1 cellular context compared by ENCODE assay signal in the genomic region with DNA sequence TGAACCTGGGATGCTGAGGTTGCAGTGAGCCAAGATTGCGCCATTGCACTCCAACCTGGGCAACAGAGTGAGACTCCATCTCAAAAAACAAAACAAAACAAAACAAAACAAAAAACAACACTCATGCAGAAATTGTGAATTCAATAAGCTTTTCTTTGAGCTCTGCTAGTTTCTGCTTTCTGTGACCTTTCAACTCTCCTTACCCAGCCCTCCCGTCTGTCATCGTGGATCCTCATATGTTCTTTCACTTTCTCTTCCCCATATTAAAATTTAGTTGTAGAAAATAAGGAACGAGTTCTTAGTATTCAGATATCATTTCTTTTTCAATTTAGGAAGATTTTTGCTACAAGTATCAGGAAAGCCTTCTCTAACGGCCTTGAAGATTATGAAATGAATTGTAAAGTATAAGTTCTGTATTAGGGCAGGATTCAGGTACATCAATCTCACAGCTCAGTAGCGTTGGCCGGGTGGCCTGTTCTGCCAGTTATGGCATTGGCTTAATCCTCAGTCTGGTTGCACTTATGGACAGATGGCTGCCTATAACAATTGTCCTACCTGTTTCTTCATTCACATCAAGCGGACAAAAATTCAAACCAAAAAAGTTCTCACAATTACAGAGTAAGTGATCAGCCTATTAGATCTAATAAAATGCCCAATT.
TF ChIP-seq lines count a peak whose summit lies in the region.

No MANE protein-coding gene starts in this region.

TF ChIP-seq in GM23338, 12 proteins besides CTCF, POLR2A, EP300 and RAD21 (continued from another document):
- TF ChIP-seq, protein P1, sequence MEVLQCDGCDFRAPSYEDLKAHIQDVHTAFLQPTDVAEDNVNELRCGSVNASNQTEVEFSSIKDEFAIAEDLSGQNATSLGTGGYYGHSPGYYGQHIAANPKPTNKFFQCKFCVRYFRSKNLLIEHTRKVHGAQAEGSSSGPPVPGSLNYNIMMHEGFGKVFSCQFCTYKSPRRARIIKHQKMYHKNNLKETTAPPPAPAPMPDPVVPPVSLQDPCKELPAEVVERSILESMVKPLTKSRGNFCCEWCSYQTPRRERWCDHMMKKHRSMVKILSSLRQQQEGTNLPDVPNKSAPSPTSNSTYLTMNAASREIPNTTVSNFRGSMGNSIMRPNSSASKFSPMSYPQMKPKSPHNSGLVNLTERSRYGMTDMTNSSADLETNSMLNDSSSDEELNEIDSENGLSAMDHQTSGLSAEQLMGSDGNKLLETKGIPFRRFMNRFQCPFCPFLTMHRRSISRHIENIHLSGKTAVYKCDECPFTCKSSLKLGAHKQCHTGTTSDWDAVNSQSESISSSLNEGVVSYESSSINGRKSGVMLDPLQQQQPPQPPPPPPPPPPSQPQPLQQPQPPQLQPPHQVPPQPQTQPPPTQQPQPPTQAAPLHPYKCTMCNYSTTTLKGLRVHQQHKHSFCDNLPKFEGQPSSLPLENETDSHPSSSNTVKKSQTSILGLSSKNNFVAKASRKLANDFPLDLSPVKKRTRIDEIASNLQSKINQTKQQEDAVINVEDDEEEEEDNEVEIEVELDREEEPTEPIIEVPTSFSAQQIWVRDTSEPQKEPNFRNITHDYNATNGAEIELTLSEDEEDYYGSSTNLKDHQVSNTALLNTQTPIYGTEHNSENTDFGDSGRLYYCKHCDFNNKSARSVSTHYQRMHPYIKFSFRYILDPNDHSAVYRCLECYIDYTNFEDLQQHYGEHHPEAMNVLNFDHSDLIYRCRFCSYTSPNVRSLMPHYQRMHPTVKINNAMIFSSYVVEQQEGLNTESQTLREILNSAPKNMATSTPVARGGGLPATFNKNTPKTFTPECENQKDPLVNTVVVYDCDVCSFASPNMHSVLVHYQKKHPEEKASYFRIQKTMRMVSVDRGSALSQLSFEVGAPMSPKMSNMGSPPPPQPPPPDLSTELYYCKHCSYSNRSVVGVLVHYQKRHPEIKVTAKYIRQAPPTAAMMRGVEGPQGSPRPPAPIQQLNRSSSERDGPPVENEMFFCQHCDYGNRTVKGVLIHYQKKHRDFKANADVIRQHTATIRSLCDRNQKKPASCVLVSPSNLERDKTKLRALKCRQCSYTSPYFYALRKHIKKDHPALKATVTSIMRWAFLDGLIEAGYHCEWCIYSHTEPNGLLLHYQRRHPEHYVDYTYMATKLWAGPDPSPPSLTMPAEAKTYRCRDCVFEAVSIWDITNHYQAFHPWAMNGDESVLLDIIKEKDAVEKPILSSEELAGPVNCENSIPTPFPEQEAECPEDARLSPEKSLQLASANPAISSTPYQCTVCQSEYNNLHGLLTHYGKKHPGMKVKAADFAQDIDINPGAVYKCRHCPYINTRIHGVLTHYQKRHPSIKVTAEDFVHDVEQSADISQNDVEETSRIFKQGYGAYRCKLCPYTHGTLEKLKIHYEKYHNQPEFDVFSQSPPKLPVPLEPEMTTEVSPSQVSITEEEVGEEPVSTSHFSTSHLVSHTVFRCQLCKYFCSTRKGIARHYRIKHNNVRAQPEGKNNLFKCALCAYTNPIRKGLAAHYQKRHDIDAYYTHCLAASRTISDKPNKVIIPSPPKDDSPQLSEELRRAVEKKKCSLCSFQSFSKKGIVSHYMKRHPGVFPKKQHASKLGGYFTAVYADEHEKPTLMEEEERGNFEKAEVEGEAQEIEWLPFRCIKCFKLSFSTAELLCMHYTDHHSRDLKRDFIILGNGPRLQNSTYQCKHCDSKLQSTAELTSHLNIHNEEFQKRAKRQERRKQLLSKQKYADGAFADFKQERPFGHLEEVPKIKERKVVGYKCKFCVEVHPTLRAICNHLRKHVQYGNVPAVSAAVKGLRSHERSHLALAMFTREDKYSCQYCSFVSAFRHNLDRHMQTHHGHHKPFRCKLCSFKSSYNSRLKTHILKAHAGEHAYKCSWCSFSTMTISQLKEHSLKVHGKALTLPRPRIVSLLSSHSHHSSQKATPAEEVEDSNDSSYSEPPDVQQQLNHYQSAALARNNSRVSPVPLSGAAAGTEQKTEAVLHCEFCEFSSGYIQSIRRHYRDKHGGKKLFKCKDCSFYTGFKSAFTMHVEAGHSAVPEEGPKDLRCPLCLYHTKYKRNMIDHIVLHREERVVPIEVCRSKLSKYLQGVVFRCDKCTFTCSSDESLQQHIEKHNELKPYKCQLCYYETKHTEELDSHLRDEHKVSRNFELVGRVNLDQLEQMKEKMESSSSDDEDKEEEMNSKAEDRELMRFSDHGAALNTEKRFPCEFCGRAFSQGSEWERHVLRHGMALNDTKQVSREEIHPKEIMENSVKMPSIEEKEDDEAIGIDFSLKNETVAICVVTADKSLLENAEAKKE (CRISPR knock-in tag; IDR thresholded peaks at IDR 0.05) = no peak
- TF ChIP-seq EZH2phosphoT487 (IDR thresholded peaks at IDR 0.05; ENCODE audit: unreplicated experiment) (no peak), ZNF114 (CRISPR knock-in tag; IDR thresholded peaks at IDR 0.05) (no peak), POLR2AphosphoS5 (IDR thresholded peaks at IDR 0.05; ENCODE audit: low read depth) (no peak)
